1 cellular context compared by ENCODE assay signal in the genomic region with DNA sequence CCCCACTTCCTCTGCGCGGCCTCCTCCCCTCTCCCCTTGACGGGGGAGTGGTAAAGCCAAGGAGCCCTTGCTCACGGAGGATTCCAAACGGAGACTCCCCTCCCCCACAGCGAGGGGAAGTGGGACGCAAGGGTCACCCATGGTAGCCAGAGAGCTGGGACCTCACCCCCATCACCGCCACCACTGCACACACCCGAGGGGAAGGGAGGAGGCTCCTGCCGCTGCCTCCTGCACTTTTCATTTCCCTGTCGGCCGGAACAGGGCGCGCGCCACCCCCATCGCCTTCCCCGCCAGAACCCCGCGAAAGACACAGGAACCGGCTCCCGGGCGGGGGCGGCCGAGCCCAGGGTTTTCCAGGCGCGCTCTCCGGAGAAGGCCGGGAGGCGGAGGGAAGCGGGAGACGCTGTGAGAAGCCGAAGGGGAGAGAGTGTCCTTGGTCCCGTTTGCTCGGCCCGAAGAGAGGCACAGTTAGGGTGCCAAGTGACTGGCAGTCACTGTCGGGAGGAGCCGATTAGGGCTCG.
A peak's percentile ranks its signal among the peaks of the same experiment; 100 is the strongest.
TF ChIP-seq lines count a peak whose summit lies in the region.

No MANE protein-coding gene starts in this region.

TF ChIP-seq in HCT116, 20 proteins besides CTCF, POLR2A, EP300 and RAD21 (continued from another document):
- 0 out of 2 replicates have a peak, but pooled peaks have one; percentile 37 for TF ChIP-seq EGR1 (IDR thresholded peaks at IDR 0.05; ENCODE audit: low read depth)
